Comparison of ENCODE assay signal across 9 cellular contexts in the genomic region with DNA sequence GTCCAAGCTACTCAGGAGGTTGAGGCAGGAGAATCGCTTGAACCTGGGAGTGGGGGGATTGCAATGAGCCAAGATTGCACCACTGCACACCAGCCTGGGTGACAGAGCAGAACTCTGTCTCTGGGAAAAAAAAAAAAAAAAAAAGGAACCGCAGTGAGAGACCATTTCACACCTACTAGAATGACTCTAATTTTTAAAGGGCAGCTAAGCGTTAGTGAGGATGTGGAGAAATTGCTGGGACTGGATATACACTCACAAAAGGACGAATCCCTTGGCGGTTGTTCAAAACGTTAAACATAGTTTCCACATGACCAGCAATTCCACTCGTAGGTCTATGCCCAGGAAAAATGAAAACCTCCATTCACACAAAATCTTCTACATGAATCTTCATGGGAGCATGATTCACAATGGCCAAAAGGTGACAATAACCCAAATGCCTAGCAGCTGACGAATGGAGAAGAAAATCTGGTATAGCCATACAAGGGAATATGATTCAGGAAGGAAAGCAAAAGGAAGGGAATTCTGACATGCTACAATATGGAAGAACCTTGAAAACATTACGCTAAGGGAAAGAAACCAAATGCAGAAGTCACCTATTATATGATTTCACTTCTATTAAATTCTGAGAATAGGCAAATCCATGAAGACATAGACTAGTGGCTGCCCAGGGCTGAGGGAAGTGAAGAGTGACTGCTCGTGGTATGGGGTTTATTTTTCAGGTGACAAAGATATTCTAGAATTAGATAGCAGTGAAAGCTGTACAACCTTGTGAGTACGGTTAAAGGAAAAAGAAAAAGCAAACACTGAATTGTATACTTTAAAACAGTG.
DNase-seq lines count a peak whose midpoint lies in the region; ATAC-seq and TF ChIP-seq lines count a peak whose summit lies in the region.
"Had no signal": no experiment of that assay in that cellular context is flagged by ENCODE, and none has a peak within 500 bp of the region (broad histone marks: within the 10 kb centered on the region; RNA-seq: fewer than 3 reads in every experiment).

No MANE protein-coding gene starts in this region.

- peak overlapping the region; percentile 32 for H3K4me3 Mint-ChIP-seq in activated B cell treated with CpG ODN at 0.5 μM for 24 hours

- peaks cover 70% of the 10 kb centered on the region for H3K4me1 Mint-ChIP-seq in activated B cell treated with CpG ODN at 0.5 μM for 24 hours

- CTCF ChIA-PET in HEK293 (lab: Yijun Ruan, JAX) (no interaction called here), activated B cell treated with CpG ODN at 0.5 μM for 24 hours (lab: Charles Lee) (interaction anchor here (1.1 to 2.0 kb wide), 4 partner anchors 10 to 130 kb away, joined by 3 to 8 read pairs (median 3); partner anchors contain the start of gene CHSY1)

- H3K4me3 ChIP-seq in AG10803 (ENCODE audit: low read length), result no peak overlapping the region
- no peak overlapping the region for H3K4me3 ChIP-seq in HEK293 (ENCODE audit: low read depth, low read length)
- H3K4me3 ChIP-seq: esophagus squamous epithelium had no signal

- DNase-seq in AG10803 (ENCODE audit: low read depth), result peak; percentile 94
- DNase-seq in activated B cell treated with CpG ODN at 0.5 μM for 24 hours, result no peak
- DNase-seq in glomerular visceral epithelial cell (ENCODE audit: extremely low spot score), result peak; percentile 93
- no peak for DNase-seq in ureter (ENCODE audit: low spot score)
- DNase-seq in left lobe of liver (ENCODE audit: low spot score), result no peak
- DNase-seq in activated CD4-positive, alpha-beta T cell treated with anti-CD3 and anti-CD28 coated beads for 48 hours, result no peak
- no peak for DNase-seq in cerebellar cortex (ENCODE audit: low spot score)
- DNase-seq: esophagus squamous epithelium had no signal

- POLR2A ChIA-PET in HEK293 (lab: Yijun Ruan, JAX), result no interaction called here
- POLR2A ChIA-PET in activated B cell treated with CpG ODN at 0.5 μM for 24 hours (lab: Charles Lee), result interaction anchor here (0.7 to 5.1 kb wide), 3 partner anchors 12 to 126 kb away, joined by 4 to 45 read pairs (median 8); partner anchors contain the start of gene CHSY1

- TF ChIP-seq CTCF in AG10803 (conservative IDR thresholded peaks at IDR 0.05; ENCODE audit: low read length), result no peak
- no peak for TF ChIP-seq CTCF in HEK293 (tag by site-specific recombination; IDR thresholded peaks at IDR 0.05)
- TF ChIP-seq CTCF in activated B cell treated with CpG ODN at 0.5 μM for 24 hours (IDR thresholded peaks at IDR 0.05), result no peak

- no peaks in the 10 kb centered on the region for H3K36me3 ChIP-seq in HEK293 (ENCODE audit: control insufficient read depth in 2 of 2, insufficient read depth in 1 of 2, low read length in 2 of 2)
- H3K36me3 ChIP-seq: esophagus squamous epithelium had no signal

- peak overlapping the region; percentile 87 for H3K27ac Mint-ChIP-seq in activated B cell treated with CpG ODN at 0.5 μM for 24 hours

- peak; percentile 41 for ATAC-seq in activated B cell treated with CpG ODN at 0.5 μM for 24 hours (ENCODE audit: low read depth)
- no peak for ATAC-seq in left lobe of liver

- H3K9me3 Mint-ChIP-seq in activated B cell treated with CpG ODN at 0.5 μM for 24 hours, result no peaks in the 10 kb centered on the region

- no peak overlapping the region for H3K27ac ChIP-seq in HEK293 (ENCODE audit: extremely low read depth, low read depth, low read length)

- peaks cover 14% of the 10 kb centered on the region for H3K4me1 ChIP-seq in HEK293 (ENCODE audit: control insufficient read depth, insufficient read depth, low read length)

- intact Hi-C loops in activated B cell treated with CpG ODN at 0.5 μM for 24 hours (cut with micrococcal nuclease), result loop anchor here (5.0 kb wide), 1 partner anchor 62 kb away; no protein-coding TSS in a partner anchor

- H3K27me3 Mint-ChIP-seq in activated B cell treated with CpG ODN at 0.5 μM for 24 hours, result no peaks in the 10 kb centered on the region

- no peaks in the 10 kb centered on the region for H3K36me3 Mint-ChIP-seq in activated B cell treated with CpG ODN at 0.5 μM for 24 hours (ENCODE audit: low read depth)

- H3K9me3 ChIP-seq in HEK293 (ENCODE audit: control insufficient read depth, insufficient read depth, low read depth, low read length), result no peaks in the 10 kb centered on the region
- H3K9me3 ChIP-seq: esophagus squamous epithelium had no signal

TF ChIP-seq in HEK293, 187 proteins besides CTCF, POLR2A, EP300 and RAD21:
- TF ChIP-seq PBX3 (CRISPR knock-in tag; IDR thresholded peaks at IDR 0.05), result no peak
- TF ChIP-seq ZNF140 (tag by site-specific recombination; IDR thresholded peaks at IDR 0.05), result peak; percentile 82

Comparison
In these comparisons a context has a peak if more than half of its experiments do, and no peak if none do; other contexts are left out.
1. DNase-seq: peak in AG10803 (single experiment) and glomerular visceral epithelial cell (single experiment); none in activated B cell treated with CpG ODN at 0.5 μM for 24 hours (single experiment), ureter (single experiment), left lobe of liver (single experiment), activated CD4-positive, alpha-beta T cell treated with anti-CD3 and anti-CD28 coated beads for 48 hours (single experiment) and cerebellar cortex (single experiment).